Comparison of ENCODE assay signal across 1 cellular context in genomic region chr12:50039151-50039835, GRCh38.
A peak's percentile ranks its signal among the peaks of the same experiment; 100 is the strongest.
TF ChIP-seq lines count a peak whose summit lies in the region.

No MANE protein-coding gene starts in this region.

TF ChIP-seq in HepG2, 621 proteins besides CTCF, POLR2A, EP300 and RAD21 (continued from another document and continues in another):
- TF ChIP-seq, protein P1, sequence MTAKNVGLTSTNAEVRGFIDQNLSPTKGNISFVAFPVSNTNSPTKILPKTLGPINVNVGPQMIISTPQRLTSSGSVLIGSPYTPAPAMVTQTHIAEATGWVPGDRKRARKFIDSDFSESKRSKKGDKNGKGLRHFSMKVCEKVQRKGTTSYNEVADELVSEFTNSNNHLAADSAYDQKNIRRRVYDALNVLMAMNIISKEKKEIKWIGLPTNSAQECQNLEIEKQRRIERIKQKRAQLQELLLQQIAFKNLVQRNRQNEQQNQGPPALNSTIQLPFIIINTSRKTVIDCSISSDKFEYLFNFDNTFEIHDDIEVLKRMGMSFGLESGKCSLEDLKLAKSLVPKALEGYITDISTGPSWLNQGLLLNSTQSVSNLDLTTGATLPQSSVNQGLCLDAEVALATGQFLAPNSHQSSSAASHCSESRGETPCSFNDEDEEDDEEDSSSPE (CRISPR knock-in tag; IDR thresholded peaks at IDR 0.05), result no peak
- TF ChIP-seq FOXK1 (CRISPR knock-in tag; IDR thresholded peaks at IDR 0.05; ENCODE audit: borderline replicate concordance, low read depth) (no peak), KMT2B (CRISPR knock-in tag; IDR thresholded peaks at IDR 0.05) (no peak), ZNF709 (CRISPR knock-in tag; IDR thresholded peaks at IDR 0.05) (no peak), TSC22D2 (CRISPR knock-in tag; IDR thresholded peaks at IDR 0.05; ENCODE audit: borderline replicate concordance) (no peak), THRA (CRISPR knock-in tag; IDR thresholded peaks at IDR 0.05; ENCODE audit: borderline replicate concordance) (0 out of 2 replicates have a peak, but pooled peaks have one; percentile 22), SAP130 (CRISPR knock-in tag; IDR thresholded peaks at IDR 0.05; ENCODE audit: low read depth) (0 out of 2 replicates have a peak, but pooled peaks have one; percentile 14), JUNB (CRISPR knock-in tag; IDR thresholded peaks at IDR 0.05; ENCODE audit: borderline replicate concordance) (no peak), TP53 (CRISPR knock-in tag; conservative IDR thresholded peaks at IDR 0.05) (no peak), IRX3 (CRISPR knock-in tag; IDR thresholded peaks at IDR 0.05; ENCODE audit: borderline replicate concordance, low read depth) (no peak), U2AF1 (optimal IDR thresholded peaks at IDR 0.05; ENCODE audit: low read depth, low read length) (no peak), KAT8 (CRISPR knock-in tag; IDR thresholded peaks at IDR 0.05) (peak; percentile 49; the same call in 1 of the 2 replicates), CBX1 (IDR thresholded peaks at IDR 0.05; ENCODE audit: low read depth) (no peak), ZNF891 (CRISPR knock-in tag; IDR thresholded peaks at IDR 0.05) (no peak), ZNF781 (CRISPR knock-in tag; IDR thresholded peaks at IDR 0.05; ENCODE audit: borderline replicate concordance, not compliant biosample characterization) (no peak), KLF16 (CRISPR knock-in tag; IDR thresholded peaks at IDR 0.05) (no peak), YY1 (IDR thresholded peaks at IDR 0.05; ENCODE audit: insufficient read depth, insufficient replicate concordance, low read depth, low read length) (peak; percentile 51), ZBTB7A (CRISPR knock-in tag; IDR thresholded peaks at IDR 0.05) (no peak), SMC3 (IDR thresholded peaks at IDR 0.05; ENCODE audit: low read length) (peak; percentile 67), LCORL (IDR thresholded peaks at IDR 0.05) (no peak), LCORL (CRISPR knock-in tag; IDR thresholded peaks at IDR 0.05) (0 out of 2 replicates have a peak, but pooled peaks have one; percentile 55), AHDC1 (CRISPR knock-in tag; IDR thresholded peaks at IDR 0.05; ENCODE audit: borderline replicate concordance) (no peak), ZNF792 (CRISPR knock-in tag; IDR thresholded peaks at IDR 0.05) (no peak), ZNF367 (CRISPR knock-in tag; IDR thresholded peaks at IDR 0.05; ENCODE audit: borderline replicate concordance) (no peak), JUN (CRISPR knock-in tag; IDR thresholded peaks at IDR 0.05) (no peak), REST (IDR thresholded peaks at IDR 0.05; ENCODE audit: borderline replicate concordance in 1 of 2, low read depth in 1 of 2, low read length in 2 of 2) (no peak)
- TF ChIP-seq, protein P2, sequence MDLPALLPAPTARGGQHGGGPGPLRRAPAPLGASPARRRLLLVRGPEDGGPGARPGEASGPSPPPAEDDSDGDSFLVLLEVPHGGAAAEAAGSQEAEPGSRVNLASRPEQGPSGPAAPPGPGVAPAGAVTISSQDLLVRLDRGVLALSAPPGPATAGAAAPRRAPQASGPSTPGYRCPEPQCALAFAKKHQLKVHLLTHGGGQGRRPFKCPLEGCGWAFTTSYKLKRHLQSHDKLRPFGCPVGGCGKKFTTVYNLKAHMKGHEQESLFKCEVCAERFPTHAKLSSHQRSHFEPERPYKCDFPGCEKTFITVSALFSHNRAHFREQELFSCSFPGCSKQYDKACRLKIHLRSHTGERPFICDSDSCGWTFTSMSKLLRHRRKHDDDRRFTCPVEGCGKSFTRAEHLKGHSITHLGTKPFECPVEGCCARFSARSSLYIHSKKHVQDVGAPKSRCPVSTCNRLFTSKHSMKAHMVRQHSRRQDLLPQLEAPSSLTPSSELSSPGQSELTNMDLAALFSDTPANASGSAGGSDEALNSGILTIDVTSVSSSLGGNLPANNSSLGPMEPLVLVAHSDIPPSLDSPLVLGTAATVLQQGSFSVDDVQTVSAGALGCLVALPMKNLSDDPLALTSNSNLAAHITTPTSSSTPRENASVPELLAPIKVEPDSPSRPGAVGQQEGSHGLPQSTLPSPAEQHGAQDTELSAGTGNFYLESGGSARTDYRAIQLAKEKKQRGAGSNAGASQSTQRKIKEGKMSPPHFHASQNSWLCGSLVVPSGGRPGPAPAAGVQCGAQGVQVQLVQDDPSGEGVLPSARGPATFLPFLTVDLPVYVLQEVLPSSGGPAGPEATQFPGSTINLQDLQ (CRISPR knock-in tag; IDR thresholded peaks at IDR 0.05), result no peak
- TF ChIP-seq, protein P3, sequence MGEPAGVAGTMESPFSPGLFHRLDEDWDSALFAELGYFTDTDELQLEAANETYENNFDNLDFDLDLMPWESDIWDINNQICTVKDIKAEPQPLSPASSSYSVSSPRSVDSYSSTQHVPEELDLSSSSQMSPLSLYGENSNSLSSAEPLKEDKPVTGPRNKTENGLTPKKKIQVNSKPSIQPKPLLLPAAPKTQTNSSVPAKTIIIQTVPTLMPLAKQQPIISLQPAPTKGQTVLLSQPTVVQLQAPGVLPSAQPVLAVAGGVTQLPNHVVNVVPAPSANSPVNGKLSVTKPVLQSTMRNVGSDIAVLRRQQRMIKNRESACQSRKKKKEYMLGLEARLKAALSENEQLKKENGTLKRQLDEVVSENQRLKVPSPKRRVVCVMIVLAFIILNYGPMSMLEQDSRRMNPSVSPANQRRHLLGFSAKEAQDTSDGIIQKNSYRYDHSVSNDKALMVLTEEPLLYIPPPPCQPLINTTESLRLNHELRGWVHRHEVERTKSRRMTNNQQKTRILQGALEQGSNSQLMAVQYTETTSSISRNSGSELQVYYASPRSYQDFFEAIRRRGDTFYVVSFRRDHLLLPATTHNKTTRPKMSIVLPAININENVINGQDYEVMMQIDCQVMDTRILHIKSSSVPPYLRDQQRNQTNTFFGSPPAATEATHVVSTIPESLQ (CRISPR knock-in tag; conservative IDR thresholded peaks at IDR 0.05), result no peak
- TF ChIP-seq, protein P4, sequence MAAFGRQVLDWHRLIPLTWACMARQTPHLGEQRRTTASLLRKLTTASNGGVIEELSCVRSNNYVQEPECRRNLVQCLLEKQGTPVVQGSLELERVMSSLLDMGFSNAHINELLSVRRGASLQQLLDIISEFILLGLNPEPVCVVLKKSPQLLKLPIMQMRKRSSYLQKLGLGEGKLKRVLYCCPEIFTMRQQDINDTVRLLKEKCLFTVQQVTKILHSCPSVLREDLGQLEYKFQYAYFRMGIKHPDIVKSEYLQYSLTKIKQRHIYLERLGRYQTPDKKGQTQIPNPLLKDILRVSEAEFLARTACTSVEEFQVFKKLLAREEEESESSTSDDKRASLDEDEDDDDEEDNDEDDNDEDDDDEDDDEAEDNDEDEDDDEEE (CRISPR knock-in tag; IDR thresholded peaks at IDR 0.05), result no peak
- TF ChIP-seq, protein P5, sequence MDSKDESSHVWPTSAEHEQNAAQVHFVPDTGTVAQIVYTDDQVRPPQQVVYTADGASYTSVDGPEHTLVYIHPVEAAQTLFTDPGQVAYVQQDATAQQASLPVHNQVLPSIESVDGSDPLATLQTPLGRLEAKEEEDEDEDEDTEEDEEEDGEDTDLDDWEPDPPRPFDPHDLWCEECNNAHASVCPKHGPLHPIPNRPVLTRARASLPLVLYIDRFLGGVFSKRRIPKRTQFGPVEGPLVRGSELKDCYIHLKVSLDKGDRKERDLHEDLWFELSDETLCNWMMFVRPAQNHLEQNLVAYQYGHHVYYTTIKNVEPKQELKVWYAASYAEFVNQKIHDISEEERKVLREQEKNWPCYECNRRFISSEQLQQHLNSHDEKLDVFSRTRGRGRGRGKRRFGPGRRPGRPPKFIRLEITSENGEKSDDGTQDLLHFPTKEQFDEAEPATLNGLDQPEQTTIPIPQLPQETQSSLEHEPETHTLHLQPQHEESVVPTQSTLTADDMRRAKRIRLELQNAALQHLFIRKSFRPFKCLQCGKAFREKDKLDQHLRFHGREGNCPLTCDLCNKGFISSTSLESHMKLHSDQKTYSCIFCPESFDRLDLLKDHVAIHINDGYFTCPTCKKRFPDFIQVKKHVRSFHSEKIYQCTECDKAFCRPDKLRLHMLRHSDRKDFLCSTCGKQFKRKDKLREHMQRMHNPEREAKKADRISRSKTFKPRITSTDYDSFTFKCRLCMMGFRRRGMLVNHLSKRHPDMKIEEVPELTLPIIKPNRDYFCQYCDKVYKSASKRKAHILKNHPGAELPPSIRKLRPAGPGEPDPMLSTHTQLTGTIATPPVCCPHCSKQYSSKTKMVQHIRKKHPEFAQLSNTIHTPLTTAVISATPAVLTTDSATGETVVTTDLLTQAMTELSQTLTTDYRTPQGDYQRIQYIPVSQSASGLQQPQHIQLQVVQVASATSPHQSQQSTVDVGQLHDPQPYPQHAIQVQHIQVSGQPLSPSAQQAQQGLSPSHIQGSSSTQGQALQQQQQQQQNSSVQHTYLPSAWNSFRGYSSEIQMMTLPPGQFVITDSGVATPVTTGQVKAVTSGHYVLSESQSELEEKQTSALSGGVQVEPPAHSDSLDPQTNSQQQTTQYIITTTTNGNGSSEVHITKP (CRISPR knock-in tag; IDR thresholded peaks at IDR 0.05; ENCODE audit: low read depth), result no peak
